ENCODE assay signal across 6 cellular contexts in genomic region chr22:37806409-37807338, GRCh38. TPM values are rescaled to one million over a fixed set of nuclear protein-coding genes. Genes with fewer than 3 reads are reported as not detected.
A peak's percentile ranks its signal among the peaks of the same experiment; 100 is the strongest.
DNase-seq lines count a peak whose midpoint lies in the region; ATAC-seq and TF ChIP-seq lines count a peak whose summit lies in the region.

No MANE protein-coding gene starts in this region.

- no peak overlapping the region for H2BK5ac ChIP-seq in trophoblast cell (ENCODE audit: low read depth, low read length, poor library complexity)

- H2AFZ ChIP-seq in trophoblast cell (ENCODE audit: insufficient read depth, low read length, poor library complexity): no peak overlapping the region

- TF ChIP-seq CTCF in heart left ventricle (IDR thresholded peaks at IDR 0.05): no peak
- TF ChIP-seq CTCF in colonic mucosa (IDR thresholded peaks at IDR 0.05): no peak

- H4K8ac ChIP-seq in trophoblast cell (ENCODE audit: low read depth, low read length): no peak overlapping the region

- H3K79me2 ChIP-seq in trophoblast cell (ENCODE audit: control insufficient read depth, insufficient read depth, low read length, poor library complexity): peaks cover 5% of the 10 kb centered on the region

- peak overlapping the region in 10 of 12 donors; percentile 23 to 97 (median 80) for H3K27ac ChIP-seq in heart left ventricle
- H3K27ac ChIP-seq in colonic mucosa: peak overlapping the region; percentile 68
- no peak overlapping the region for H3K27ac ChIP-seq in trophoblast cell (ENCODE audit: low read depth, low read length)

- no peak overlapping the region for H2BK12ac ChIP-seq in trophoblast cell (ENCODE audit: low read length)

- H3K79me1 ChIP-seq in trophoblast cell (ENCODE audit: low read length): peaks cover 21% of the 10 kb centered on the region

- H3K9me3 ChIP-seq in heart left ventricle: no peaks in the 10 kb centered on the region
- H3K9me3 ChIP-seq in colonic mucosa: no peaks in the 10 kb centered on the region
- H3K9me3 ChIP-seq in trophoblast cell (ENCODE audit: insufficient read depth, low read depth, low read length): no peaks in the 10 kb centered on the region

- H3K36me3 ChIP-seq in heart left ventricle (no peaks in the 10 kb centered on the region), colonic mucosa (no peaks in the 10 kb centered on the region), trophoblast cell (ENCODE audit: control insufficient read depth in 1 of 2, insufficient read depth in 2 of 2, low read length in 2 of 2) (peaks cover 0 to 2% of the 10 kb centered on the region in 2 experiments)

- H4K91ac ChIP-seq in trophoblast cell (ENCODE audit: low read depth, low read length): no peak overlapping the region

- no peak overlapping the region for H3K23ac ChIP-seq in trophoblast cell (ENCODE audit: low read length)

- 1 to 3% (median 2%) methylated on average over 19 of the region's 19 CpGs for WGBS in heart left ventricle, 4 donors
- no CpG with 5 or more reads among the region's 19 CpGs for WGBS in trophoblast cell (ENCODE audit: extremely low coverage, insufficient coverage, insufficient read length)

- no peak overlapping the region for H3K14ac ChIP-seq in trophoblast cell (ENCODE audit: low read length)

- H3K27me3 ChIP-seq in heart left ventricle (peaks cover 0 to 2% (median 0%) of the 10 kb centered on the region in 9 donors), colonic mucosa (no peaks in the 10 kb centered on the region), trophoblast cell (ENCODE audit: insufficient read depth, low read length) (peaks cover 13% of the 10 kb centered on the region)

- no peak for DNase-seq in heart left ventricle
- DNase-seq in left ventricle myocardium superior: no peak
- peak; percentile 68 for DNase-seq in colonic mucosa
- peak in 1 of 2 donors; percentile 37 for DNase-seq in trophoblast cell
- no peak for DNase-seq in HuH-7.5 (ENCODE audit: low spot score)

- TF ChIP-seq POLR2A in heart left ventricle (IDR thresholded peaks at IDR 0.05): no peak

- ATAC-seq in heart left ventricle: no peak
- ATAC-seq in left ventricle myocardium superior: no peak
- no peak for ATAC-seq in GM19328 (IDR thresholded peaks at IDR 0.05; ENCODE audit: unreplicated experiment)

- intact Hi-C loops in heart left ventricle (cut with DNase I): loop anchor here in 1 of 10 donors (10.0 kb wide), 1 partner anchor 52 kb away; no protein-coding TSS in a partner anchor
- intact Hi-C loops in left ventricle myocardium superior (cut with micrococcal nuclease): no loop called here
- intact Hi-C loops in colonic mucosa (cut with DNase I): no loop called here

- no peak overlapping the region for H2AK5ac ChIP-seq in trophoblast cell (ENCODE audit: low read length)

- no peak overlapping the region for H4K12ac ChIP-seq in trophoblast cell (ENCODE audit: low read depth, low read length)

- H3K9ac ChIP-seq in colonic mucosa (ENCODE audit: low read depth in 2 of 2, low read length in 2 of 2): peak overlapping the region; percentile 80 to 96
- H3K9ac ChIP-seq in trophoblast cell (ENCODE audit: low read length): peak overlapping the region; percentile 55

- no peak overlapping the region for H3K4ac ChIP-seq in trophoblast cell (ENCODE audit: low read depth, low read length)

- H3K4me2 ChIP-seq in trophoblast cell (ENCODE audit: low read length): peak overlapping the region; percentile 81

- H3K4me1 ChIP-seq in heart left ventricle (peaks cover 0 to 57% (median 30%) of the 10 kb centered on the region in 12 donors), colonic mucosa (peaks cover 4% of the 10 kb centered on the region), trophoblast cell (ENCODE audit: control insufficient read depth in 1 of 2, insufficient read depth in 2 of 2, low read length in 2 of 2) (peaks cover 18 to 35% of the 10 kb centered on the region in 2 experiments)

- H3K4me3 ChIP-seq in heart left ventricle (peak overlapping the region; percentile 48 to 85 (median 74)), colonic mucosa (peak overlapping the region; percentile 60), trophoblast cell (ENCODE audit: low read depth, low read length) (no peak overlapping the region)

- no peak overlapping the region for H3K18ac ChIP-seq in trophoblast cell (ENCODE audit: low read length)

- no peak overlapping the region for H2BK120ac ChIP-seq in trophoblast cell (ENCODE audit: insufficient read depth, low read length, poor library complexity)

RNA-seq across cellular contexts. Expression of gene GCAT, which starts 1.1 kb away (rescaled TPM):
- 10 to 100 TPM; 25.2 to 83.6 (median 39.7) TPM for total RNA-seq in heart left ventricle
- 10 to 100 TPM; 26.7 to 53.4 TPM for polyA plus RNA-seq in heart left ventricle
- total RNA-seq in left ventricle myocardium superior: 42.0 TPM
- total RNA-seq in colonic mucosa: 10 to 100 TPM; 13.0 to 23.5 TPM
- 15.3 and 16.1 TPM in 2 replicates for polyA plus RNA-seq in trophoblast cell (2013)

RNA-seq across cellular contexts. Expression of gene GALR3, which starts 16.5 kb away (rescaled TPM):
- total RNA-seq in heart left ventricle (not detected), left ventricle myocardium superior (not detected), colonic mucosa (under 1 TPM in 1 of 2 donors, not detected in 1; 0.74 TPM)
- not detected for polyA plus RNA-seq in heart left ventricle
- not detected in 2 replicates for polyA plus RNA-seq in trophoblast cell (2013)

RNA-seq across cellular contexts. Expression of gene ANKRD54, which starts 37.5 kb away (rescaled TPM):
- total RNA-seq in heart left ventricle (10 to 100 TPM; 11.6 to 44.6 (median 15.9) TPM), left ventricle myocardium superior (17.8 TPM), colonic mucosa (10 to 100 TPM; 27.1 to 34.2 TPM)
- 10 to 100 TPM; 15.7 to 20.4 TPM for polyA plus RNA-seq in heart left ventricle
- polyA plus RNA-seq in trophoblast cell (2013): 12.6 and 12.9 TPM in 2 replicates

RNA-seq across cellular contexts. Expression of gene EIF3L, which starts 42.5 kb away (rescaled TPM):
- total RNA-seq in heart left ventricle: 100 to 1,000 TPM; 237 to 456 (median 369) TPM
- 100 to 1,000 TPM; 111 to 284 TPM for polyA plus RNA-seq in heart left ventricle
- total RNA-seq in left ventricle myocardium superior: 403 TPM
- 100 to 1,000 TPM; 358 to 451 TPM for total RNA-seq in colonic mucosa
- 550 and 552 TPM in 2 replicates for polyA plus RNA-seq in trophoblast cell (2013)
